ENCODE assay signal across 1 cellular context in the genomic region with DNA sequence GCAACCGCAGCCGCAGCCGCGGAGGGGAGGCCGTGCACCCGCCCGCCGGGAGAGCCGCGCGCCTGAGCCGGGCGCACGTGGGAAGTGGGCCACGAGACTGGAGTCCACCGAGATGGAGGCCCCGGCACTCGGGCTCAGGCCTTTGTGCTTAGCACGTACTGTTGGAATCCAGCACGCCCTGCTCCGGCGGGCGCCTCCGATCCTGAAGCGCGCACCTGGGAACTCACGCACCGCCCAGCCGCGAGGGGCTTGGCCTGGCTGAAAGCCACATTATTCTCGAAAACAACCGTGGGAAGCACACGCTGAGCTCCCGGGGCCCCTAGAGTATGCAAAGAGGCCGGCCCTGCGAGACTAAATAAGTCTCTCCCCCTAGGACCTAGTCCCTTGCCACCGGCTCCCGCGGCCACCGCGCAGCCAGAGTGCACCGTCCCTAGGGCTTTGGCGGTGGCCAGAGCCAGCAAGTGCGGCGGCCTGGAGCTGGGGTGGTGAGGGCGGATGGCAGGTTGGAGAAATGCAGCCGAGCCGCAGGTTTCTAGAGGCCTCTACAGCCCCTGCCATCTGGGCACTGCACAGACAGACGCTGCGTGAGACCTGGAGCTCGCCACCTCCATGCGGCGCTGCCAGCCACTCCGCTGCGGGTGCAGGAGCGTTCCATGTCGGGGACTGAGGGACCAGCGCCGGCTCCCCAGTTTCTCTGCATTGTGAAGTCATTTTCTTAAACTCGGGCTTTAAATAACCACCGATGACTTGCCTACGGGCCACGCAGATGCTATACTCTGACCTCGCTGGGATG.
TF ChIP-seq lines count a peak whose summit lies in the region.

No MANE protein-coding gene starts in this region.

TF ChIP-seq in GM12878, 131 proteins besides CTCF, POLR2A, EP300 and RAD21 (continued from another document):
- no peak for TF ChIP-seq NR2C1 (IDR thresholded peaks at IDR 0.05)
- TF ChIP-seq, protein P1, sequence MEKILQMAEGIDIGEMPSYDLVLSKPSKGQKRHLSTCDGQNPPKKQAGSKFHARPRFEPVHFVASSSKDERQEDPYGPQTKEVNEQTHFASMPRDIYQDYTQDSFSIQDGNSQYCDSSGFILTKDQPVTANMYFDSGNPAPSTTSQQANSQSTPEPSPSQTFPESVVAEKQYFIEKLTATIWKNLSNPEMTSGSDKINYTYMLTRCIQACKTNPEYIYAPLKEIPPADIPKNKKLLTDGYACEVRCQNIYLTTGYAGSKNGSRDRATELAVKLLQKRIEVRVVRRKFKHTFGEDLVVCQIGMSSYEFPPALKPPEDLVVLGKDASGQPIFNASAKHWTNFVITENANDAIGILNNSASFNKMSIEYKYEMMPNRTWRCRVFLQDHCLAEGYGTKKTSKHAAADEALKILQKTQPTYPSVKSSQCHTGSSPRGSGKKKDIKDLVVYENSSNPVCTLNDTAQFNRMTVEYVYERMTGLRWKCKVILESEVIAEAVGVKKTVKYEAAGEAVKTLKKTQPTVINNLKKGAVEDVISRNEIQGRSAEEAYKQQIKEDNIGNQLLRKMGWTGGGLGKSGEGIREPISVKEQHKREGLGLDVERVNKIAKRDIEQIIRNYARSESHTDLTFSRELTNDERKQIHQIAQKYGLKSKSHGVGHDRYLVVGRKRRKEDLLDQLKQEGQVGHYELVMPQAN (conservative IDR thresholded peaks at IDR 0.05) = no peak; the same call in 1 of the 2 replicates
- TF ChIP-seq ATF7 (IDR thresholded peaks at IDR 0.05; ENCODE audit: low read depth) = no peak
- TF ChIP-seq PAX8 (IDR thresholded peaks at IDR 0.05) = no peak
- no peak for TF ChIP-seq BRCA1 (IDR thresholded peaks at IDR 0.05; ENCODE audit: low read depth, low read length)
- no peak for TF ChIP-seq NR2C2 (IDR thresholded peaks at IDR 0.05; ENCODE audit: borderline replicate concordance, control insufficient read depth, insufficient read length, low read depth)
- TF ChIP-seq ZNF217 (IDR thresholded peaks at IDR 0.05) = no peak
- TF ChIP-seq NFXL1 (IDR thresholded peaks at IDR 0.05; ENCODE audit: borderline replicate concordance) = no peak
- TF ChIP-seq YY1 (IDR thresholded peaks at IDR 0.05; ENCODE audit: low read depth, low read length) = no peak; the same call in 1 of the 2 replicates
- no peak for TF ChIP-seq NBN (IDR thresholded peaks at IDR 0.05)
- TF ChIP-seq CHD2 (IDR thresholded peaks at IDR 0.05; ENCODE audit: borderline replicate concordance, low read depth, low read length) = no peak
- TF ChIP-seq JUNB (IDR thresholded peaks at IDR 0.05) = no peak
- no peak for TF ChIP-seq EGR1 (IDR thresholded peaks at IDR 0.05; ENCODE audit: borderline replicate concordance in 1 of 2, low read depth in 2 of 2, low read length in 2 of 2)
- no peak for TF ChIP-seq ZBTB4 (CRISPR knock-in tag; IDR thresholded peaks at IDR 0.05)
- TF ChIP-seq MAX (IDR thresholded peaks at IDR 0.05; ENCODE audit: low read depth, low read length) = peak; percentile 87; the same call in 1 of the 2 replicates
- no peak for TF ChIP-seq STAT3 (IDR thresholded peaks at IDR 0.05; ENCODE audit: low read depth, low read length)
- no peak for TF ChIP-seq NR2F1 (conservative IDR thresholded peaks at IDR 0.05)
- TF ChIP-seq SUPT20H (IDR thresholded peaks at IDR 0.05; ENCODE audit: borderline replicate concordance, control insufficient read depth, low read depth, low read length) = no peak
- TF ChIP-seq EZH2 (IDR thresholded peaks at IDR 0.05; ENCODE audit: borderline replicate concordance, control insufficient read depth, low read depth, low read length) = no peak
- no peak for TF ChIP-seq CREM (IDR thresholded peaks at IDR 0.05; ENCODE audit: low read depth)
- TF ChIP-seq PKNOX1 (IDR thresholded peaks at IDR 0.05) = no peak
- no peak for TF ChIP-seq GABPA (IDR thresholded peaks at IDR 0.05; ENCODE audit: low read depth)
- TF ChIP-seq ATF2 (IDR thresholded peaks at IDR 0.05; ENCODE audit: low read length) = no peak
- TF ChIP-seq, protein P2, sequence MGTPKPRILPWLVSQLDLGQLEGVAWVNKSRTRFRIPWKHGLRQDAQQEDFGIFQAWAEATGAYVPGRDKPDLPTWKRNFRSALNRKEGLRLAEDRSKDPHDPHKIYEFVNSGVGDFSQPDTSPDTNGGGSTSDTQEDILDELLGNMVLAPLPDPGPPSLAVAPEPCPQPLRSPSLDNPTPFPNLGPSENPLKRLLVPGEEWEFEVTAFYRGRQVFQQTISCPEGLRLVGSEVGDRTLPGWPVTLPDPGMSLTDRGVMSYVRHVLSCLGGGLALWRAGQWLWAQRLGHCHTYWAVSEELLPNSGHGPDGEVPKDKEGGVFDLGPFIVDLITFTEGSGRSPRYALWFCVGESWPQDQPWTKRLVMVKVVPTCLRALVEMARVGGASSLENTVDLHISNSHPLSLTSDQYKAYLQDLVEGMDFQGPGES (IDR thresholded peaks at IDR 0.05) = no peak
